In the genomic region with DNA sequence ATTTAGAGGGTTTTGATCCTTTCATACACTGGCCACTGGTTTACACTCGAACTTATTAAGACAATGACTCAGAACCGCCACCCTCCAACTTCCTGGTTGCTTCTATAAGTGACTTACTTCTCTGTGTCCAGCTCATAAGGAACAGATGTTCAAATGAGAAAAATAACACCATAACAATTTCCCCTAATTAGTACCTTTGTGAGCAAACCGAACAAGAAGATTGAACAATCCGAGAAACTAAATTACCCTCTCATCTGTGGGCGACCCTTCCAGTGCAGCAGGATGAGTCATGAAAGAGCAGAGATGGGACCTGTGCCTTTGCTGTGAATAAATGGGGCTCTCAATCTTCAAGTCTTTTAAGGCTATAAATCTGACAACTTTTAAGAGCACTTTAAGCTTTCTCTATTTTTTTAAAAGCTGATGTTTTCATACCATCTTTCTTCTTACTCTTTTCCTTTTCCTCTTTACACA, we compare ENCODE assay signal across 12 cellular contexts.
DNase-seq lines count a peak whose midpoint lies in the region; ATAC-seq and TF ChIP-seq lines count a peak whose summit lies in the region.
"Had no signal": no experiment of that assay in that cellular context is flagged by ENCODE, and none has a peak within 500 bp of the region (broad histone marks: within the 10 kb centered on the region; RNA-seq: fewer than 3 reads in every experiment).

No MANE protein-coding gene starts in this region.

- peak overlapping the region; percentile 63 for H3K27ac Mint-ChIP-seq in MCF 10A (ENCODE audit: low read depth, unreplicated experiment)
- H3K27ac Mint-ChIP-seq in activated T-helper 1 cell treated with anti-CD3 and anti-CD28 coated beads, Interleukin-12 subunit alpha, Interleukin-12 subunit beta, Interleukin-2, Interleukin-4 antibody, amounts not matched to agents 30 ng/mL and 10 ng/mL and 1 ng/mL, durations not matched to agents 14 hours and 24 hours and 36 hours: no peak overlapping the region
- H3K27ac Mint-ChIP-seq: CD4-positive, CD25-positive, alpha-beta regulatory T cell had no signal

- ATAC-seq in HG03108 (IDR thresholded peaks at IDR 0.05; ENCODE audit: unreplicated experiment): peak; percentile 71

- BruUV-seq in MCF 10A (replicated peaks; lab: Mats Ljungman, UMichigan): no TSS peak

- H3K36me3 ChIP-seq in breast epithelium (no peaks in the 10 kb centered on the region), uterus (no peaks in the 10 kb centered on the region)

- H3K4me1 Mint-ChIP-seq in MCF 10A (ENCODE audit: insufficient read depth, unreplicated experiment): peaks cover 12% of the 10 kb centered on the region
- H3K4me1 Mint-ChIP-seq in activated T-helper 1 cell treated with anti-CD3 and anti-CD28 coated beads, Interleukin-12 subunit alpha, Interleukin-12 subunit beta, Interleukin-2, Interleukin-4 antibody, amounts not matched to agents 30 ng/mL and 10 ng/mL and 1 ng/mL, durations not matched to agents 14 hours and 24 hours and 36 hours (ENCODE audit: low read depth): peaks cover 33% of the 10 kb centered on the region
- H3K4me1 Mint-ChIP-seq: CD4-positive, CD25-positive, alpha-beta regulatory T cell had no signal

- intact Hi-C loops in MCF 10A (cut with micrococcal nuclease): no loop called here
- intact Hi-C loops in breast epithelium (cut with DNase I; ENCODE audit: low total_unique reads): no loop called here
- intact Hi-C loops in activated T-helper 1 cell treated with anti-CD3 and anti-CD28 coated beads, Interleukin-12 subunit alpha, Interleukin-12 subunit beta, Interleukin-2, Interleukin-4 antibody, amounts not matched to agents 30 ng/mL and 10 ng/mL and 1 ng/mL, durations not matched to agents 14 hours and 24 hours and 36 hours (cut with micrococcal nuclease): no loop called here
- intact Hi-C loops in uterus (cut with DNase I; ENCODE audit: low total_unique reads): no loop called here

- no peak overlapping the region for H3K4me3 Mint-ChIP-seq in MCF 10A (ENCODE audit: unreplicated experiment)
- peak overlapping the region; percentile 6 for H3K4me3 Mint-ChIP-seq in activated T-helper 1 cell treated with anti-CD3 and anti-CD28 coated beads, Interleukin-12 subunit alpha, Interleukin-12 subunit beta, Interleukin-2, Interleukin-4 antibody, amounts not matched to agents 30 ng/mL and 10 ng/mL and 1 ng/mL, durations not matched to agents 14 hours and 24 hours and 36 hours
- H3K4me3 Mint-ChIP-seq: CD4-positive, CD25-positive, alpha-beta regulatory T cell had no signal

- H3K27ac ChIP-seq in breast epithelium (no peak overlapping the region), uterus (peak overlapping the region; percentile 12 to 39)

- peaks cover 4% of the 10 kb centered on the region for H3K36me3 Mint-ChIP-seq in MCF 10A (ENCODE audit: insufficient read depth, unreplicated experiment)
- no peaks in the 10 kb centered on the region for H3K36me3 Mint-ChIP-seq in activated T-helper 1 cell treated with anti-CD3 and anti-CD28 coated beads, Interleukin-12 subunit alpha, Interleukin-12 subunit beta, Interleukin-2, Interleukin-4 antibody, amounts not matched to agents 30 ng/mL and 10 ng/mL and 1 ng/mL, durations not matched to agents 14 hours and 24 hours and 36 hours (ENCODE audit: low read depth)
- H3K36me3 Mint-ChIP-seq: CD4-positive, CD25-positive, alpha-beta regulatory T cell had no signal

- TF ChIP-seq CTCF in MCF 10A (IDR thresholded peaks at IDR 0.05; ENCODE audit: unreplicated experiment): no peak
- no peak for TF ChIP-seq CTCF in breast epithelium (IDR thresholded peaks at IDR 0.05)
- TF ChIP-seq CTCF in uterus (IDR thresholded peaks at IDR 0.05): no peak

- POLR2A ChIA-PET in MCF 10A (lab: Yijun Ruan, JAX): interaction anchor here (0.6 to 1.0 kb wide), 3 partner anchors 90 to 168 kb away, joined by 3 to 4 read pairs (median 4); a partner anchor contains a TSS

- CTCF ChIA-PET in MCF 10A (lab: Yijun Ruan, JAX): no interaction called here

- H3K4me3 ChIP-seq in breast epithelium (no peak overlapping the region), uterus (no peak overlapping the region)

- no peaks in the 10 kb centered on the region for H3K27me3 Mint-ChIP-seq in MCF 10A (ENCODE audit: insufficient read depth, unreplicated experiment)
- peaks cover 2% of the 10 kb centered on the region for H3K27me3 Mint-ChIP-seq in activated T-helper 1 cell treated with anti-CD3 and anti-CD28 coated beads, Interleukin-12 subunit alpha, Interleukin-12 subunit beta, Interleukin-2, Interleukin-4 antibody, amounts not matched to agents 30 ng/mL and 10 ng/mL and 1 ng/mL, durations not matched to agents 14 hours and 24 hours and 36 hours (ENCODE audit: insufficient read depth)

- H3K4me1 ChIP-seq in breast epithelium: no peaks in the 10 kb centered on the region
- no peaks in the 10 kb centered on the region for H3K4me1 ChIP-seq in uterus

- no peaks in the 10 kb centered on the region for H3K27me3 ChIP-seq in breast epithelium
- no peaks in the 10 kb centered on the region for H3K27me3 ChIP-seq in uterus

- H3K9me3 Mint-ChIP-seq in MCF 10A (ENCODE audit: unreplicated experiment): no peaks in the 10 kb centered on the region
- peaks cover 14% of the 10 kb centered on the region for H3K9me3 Mint-ChIP-seq in activated T-helper 1 cell treated with anti-CD3 and anti-CD28 coated beads, Interleukin-12 subunit alpha, Interleukin-12 subunit beta, Interleukin-2, Interleukin-4 antibody, amounts not matched to agents 30 ng/mL and 10 ng/mL and 1 ng/mL, durations not matched to agents 14 hours and 24 hours and 36 hours

- TF ChIP-seq POLR2A in breast epithelium (IDR thresholded peaks at IDR 0.05) (no peak), uterus (IDR thresholded peaks at IDR 0.05) (no peak)

- peak; percentile 39 for DNase-seq in MCF 10A (ENCODE audit: unreplicated experiment)
- no peak for DNase-seq in breast epithelium (ENCODE audit: low spot score in 2 of 2)
- no peak for DNase-seq in activated T-helper 1 cell treated with anti-CD3 and anti-CD28 coated beads, Interleukin-12 subunit alpha, Interleukin-12 subunit beta, Interleukin-2, Interleukin-4 antibody, amounts not matched to agents 30 ng/mL and 10 ng/mL and 1 ng/mL, durations not matched to agents 14 hours and 24 hours and 36 hours (ENCODE audit: low spot score)
- peak in 1 of 2 donors; percentile 31 for DNase-seq in uterus
- no peak for DNase-seq in NCI-H2029 treated with DMSO at 0.1 percent for 48 hours (lab: John Stamatoyannopoulos, UW)
- no peak for DNase-seq in DMS153 (lab: John Stamatoyannopoulos, UW)
- DNase-seq in activated naive CD4-positive, alpha-beta T cell treated with anti-CD3 and anti-CD28 coated beads, Interleukin-2, amount 50 U/mL, for 16 hours: no peak
- DNase-seq: aorta; CD4-positive, CD25-positive, alpha-beta regulatory T cell; stimulated activated CD4-positive, alpha-beta T cell treated with anti-CD3 and anti-CD28 coated beads, Interleukin-15, amount 100 ng/mL, for 24 hours; T-helper 1 cell had no signal

- no peaks in the 10 kb centered on the region for H3K9me3 ChIP-seq in breast epithelium
- H3K9me3 ChIP-seq in uterus: no peaks in the 10 kb centered on the region

Comparison
In these comparisons a context has a peak if more than half of its experiments do, and no peak if none do; other contexts are left out.
1. H3K27ac ChIP-seq: peak in uterus (2 of 2); none in breast epithelium (0 of 2).